ENCODE assay signal across 20 cellular contexts in genomic region chr7:5387711-5388245, GRCh38. TPM values are rescaled to one million over a fixed set of nuclear protein-coding genes. Genes with fewer than 3 reads are reported as not detected.
DNase-seq lines count a peak whose midpoint lies in the region; ATAC-seq, FAIRE-seq and TF ChIP-seq lines count a peak whose summit lies in the region.
"Had no signal": no experiment of that assay in that cellular context is flagged by ENCODE, and none has a peak within 500 bp of the region (broad histone marks: within the 10 kb centered on the region; RNA-seq: fewer than 3 reads in every experiment).

No MANE protein-coding gene starts in this region.

- H3K27me3 ChIP-seq in GM23338 (ENCODE audit: insufficient read depth), result peaks cover 32% of the 10 kb centered on the region; the same call in 1 of the 2 replicates

- H3K4me3 ChIP-seq in GM23338, result peak overlapping the region; percentile 60
- H3K4me3 ChIP-seq: GM23248 had no signal

- peaks cover 21% of the 10 kb centered on the region for H3K27me3 Mint-ChIP-seq in GM23338 (ENCODE audit: insufficient read depth, low read depth, poor library complexity)
- H3K27me3 Mint-ChIP-seq in T-helper 17 cell, result no peaks in the 10 kb centered on the region
- H3K27me3 Mint-ChIP-seq: CD8-positive, alpha-beta memory T cell had no signal

- DNase-seq in GM23338 (ENCODE audit: low spot score) (peak; percentile 55), T-helper 17 cell (no peak), iPS-NIHi11 (ENCODE audit: low spot score) (peak; percentile 26), urothelium cell line (ENCODE audit: low spot score) (no peak), KG1 (lab: John Stamatoyannopoulos, UW) (no peak)
- no peak for DNase-seq in activated CD8-positive, alpha-beta memory T cell treated with anti-CD3 and anti-CD28 coated beads for 24 hours
- DNase-seq: ACHN; C1 segment of cervical spinal cord; CD8-positive, alpha-beta memory T cell; DMS79; GM23248; NCI-H1417 treated with DMSO at 0.1 percent for 48 hours; NCI-H1930; NCI-H226; NCI-H524; NCI-H82; OCI-M1; SHP77 treated with DMSO at 0.1 percent for 48 hours had no signal

- FAIRE-seq in urothelium cell line (lab: Jason Lieb, UNC), result peak; percentile 91

- no peak overlapping the region for H3K27ac Mint-ChIP-seq in GM23338
- H3K27ac Mint-ChIP-seq in T-helper 17 cell, result no peak overlapping the region

- H3K36me3 Mint-ChIP-seq in GM23338 (ENCODE audit: low read depth) (peaks cover 4% of the 10 kb centered on the region; the same call in 2 of the 3 replicates), T-helper 17 cell (ENCODE audit: low read depth) (no peaks in the 10 kb centered on the region)

- TF ChIP-seq CTCF in GM23338 (conservative IDR thresholded peaks at IDR 0.05; ENCODE audit: low read depth in 2 of 2), result no peak

- H3K9me2 ChIP-seq in GM23338 (ENCODE audit: insufficient read depth), result no peaks in the 10 kb centered on the region

- H4K20me1 ChIP-seq in GM23338 (replicated peaks; ENCODE audit: insufficient read depth), result peaks cover 7% of the 10 kb centered on the region; the same call in 1 of the 2 replicates

- peak overlapping the region; percentile 81; the same call in 1 of the 2 replicates for H3K4me2 ChIP-seq in GM23338

- peak overlapping the region; percentile 38 for H2AFZ ChIP-seq in GM23338
- H2AFZ ChIP-seq: GM23248 had no signal

- no peaks in the 10 kb centered on the region; the same call in 1 of the 2 replicates for H3F3A ChIP-seq in GM23338 (replicated peaks; ENCODE audit: low read depth)

- no peaks in the 10 kb centered on the region for H3K9me3 ChIP-seq in T-helper 17 cell (ENCODE audit: control insufficient read depth, low read length, poor library complexity, severe bottlenecking)

- H3K9me3 Mint-ChIP-seq in GM23338, result no peaks in the 10 kb centered on the region
- H3K9me3 Mint-ChIP-seq: CD8-positive, alpha-beta memory T cell had no signal

- H3K79me2 ChIP-seq in GM23338 (replicated peaks; ENCODE audit: insufficient read depth), result peaks cover 7% of the 10 kb centered on the region; the same call in 1 of the 2 replicates

- H3K36me3 ChIP-seq in GM23338 (ENCODE audit: insufficient read depth), result no peaks in the 10 kb centered on the region

- H3K4me1 ChIP-seq in GM23338 (ENCODE audit: insufficient read depth), result peaks cover 7% of the 10 kb centered on the region; the same call in 1 of the 2 replicates

- ATAC-seq in GM23338 (peak; percentile 43), T-helper 17 cell (peak; percentile 8), GM18868 (IDR thresholded peaks at IDR 0.05; ENCODE audit: unreplicated experiment) (no peak)
- ATAC-seq: SK-N-SH treated with all-trans-retinoic acid at 6 μM for 48 hours had no signal

- H3K4me1 Mint-ChIP-seq in GM23338, result peaks cover 4% of the 10 kb centered on the region
- H3K4me1 Mint-ChIP-seq in T-helper 17 cell, result peaks cover 18% of the 10 kb centered on the region

- no peak overlapping the region for H3K27ac ChIP-seq in GM23338 (ENCODE audit: low read depth)
- H3K27ac ChIP-seq: GM23248 had no signal

- H3K4me3 Mint-ChIP-seq in GM23338 (no peak overlapping the region; the same call in 2 of the 3 replicates), T-helper 17 cell (no peak overlapping the region)
- H3K4me3 Mint-ChIP-seq: CD8-positive, alpha-beta memory T cell had no signal

TF ChIP-seq in GM23338, 12 proteins besides CTCF, POLR2A, EP300 and RAD21 (continues in another document):
- no peak for TF ChIP-seq STAT1 (IDR thresholded peaks at IDR 0.05; ENCODE audit: unreplicated experiment)
- TF ChIP-seq ETS1 (IDR thresholded peaks at IDR 0.05), result no peak
- no peak for TF ChIP-seq EZH2 (IDR thresholded peaks at IDR 0.05; ENCODE audit: low read depth, unreplicated experiment)
- TF ChIP-seq ZNF114 (CRISPR knock-in tag; IDR thresholded peaks at IDR 0.05), result no peak
- no peak for TF ChIP-seq NANOG (IDR thresholded peaks at IDR 0.05; ENCODE audit: borderline replicate concordance)
- no peak for TF ChIP-seq ZNF462 (CRISPR knock-in tag; IDR thresholded peaks at IDR 0.05)

RNA-seq across cellular contexts. Expression of gene TNRC18, which starts 35.9 kb away (rescaled TPM):
- 6.9 and 17.5 TPM in 2 replicates for total RNA-seq in GM23338 (2014; rRNA removed; shearing (Covaris generic))
- 2.0 and 2.1 TPM in 2 replicates for polyA plus RNA-seq in GM23338 (2016; fragmentation: Nextera tagmentation; extraction: Ambion mirVana)
- total RNA-seq in T-helper 17 cell, result 10 to 100 TPM; 54.5 to 67.6 TPM

Comparison
In these comparisons a context has a peak if more than half of its experiments do, and no peak if none do; other contexts are left out.
1. DNase-seq: peak in GM23338 (single experiment) and iPS-NIHi11 (single experiment); none in T-helper 17 cell (0 of 3), urothelium cell line (single experiment), KG1 (single experiment) and activated CD8-positive, alpha-beta memory T cell treated with anti-CD3 and anti-CD28 coated beads for 24 hours (single experiment).